12 cellular contexts compared by ENCODE assay signal in the genomic region with DNA sequence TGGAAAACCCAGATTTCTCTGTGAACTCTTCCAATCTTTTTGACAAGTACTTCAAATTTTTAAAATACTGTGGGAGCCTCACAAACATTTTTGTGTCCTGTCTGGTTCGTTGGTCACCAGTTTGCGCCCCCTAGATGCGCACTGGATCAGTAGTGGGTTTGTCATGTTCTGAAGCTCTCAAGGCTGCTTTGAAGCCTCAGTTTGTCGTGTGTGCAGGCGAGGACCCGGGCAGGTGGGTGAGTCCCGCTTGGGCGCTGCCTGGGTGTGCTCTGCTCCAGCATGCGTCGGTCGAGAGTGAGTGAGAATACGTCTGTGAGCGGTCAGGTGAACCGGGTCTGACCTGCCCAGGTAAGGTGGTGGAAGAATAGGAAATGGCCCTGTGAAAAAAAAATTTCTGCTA. TPM values are rescaled to one million over a fixed set of nuclear protein-coding genes. Genes with fewer than 3 reads are reported as not detected.
DNase-seq lines count a peak whose midpoint lies in the region; ATAC-seq and TF ChIP-seq lines count a peak whose summit lies in the region.
"Had no signal": no experiment of that assay in that cellular context is flagged by ENCODE, and none has a peak within 500 bp of the region (broad histone marks: within the 10 kb centered on the region; RNA-seq: fewer than 3 reads in every experiment).

No MANE protein-coding gene starts in this region.

- intact Hi-C loops in naive thymus-derived CD4-positive, alpha-beta T cell (cut with micrococcal nuclease), result loop anchor here in 1 of 2 donors (2.0 kb wide), 1 partner anchor 19 kb away; no protein-coding TSS in a partner anchor

- H3K4me1 ChIP-seq in BE2C (no peaks in the 10 kb centered on the region; the same call in 1 of the 2 replicates), GM23338 (ENCODE audit: insufficient read depth) (peaks cover 48% of the 10 kb centered on the region)
- H3K4me1 ChIP-seq in naive thymus-derived CD4-positive, alpha-beta T cell (ENCODE audit: control insufficient read depth in 2 of 2, insufficient read depth in 2 of 2, low read length in 2 of 2), result peaks cover 0 to 15% of the 10 kb centered on the region in 2 donors

- no peak overlapping the region for H3K27ac ChIP-seq in GM23338 (ENCODE audit: low read depth)
- H3K27ac ChIP-seq in naive thymus-derived CD4-positive, alpha-beta T cell (ENCODE audit: low read depth, low read length), result no peak overlapping the region
- H3K27ac ChIP-seq in coronary artery, result no peak overlapping the region
- H3K27ac ChIP-seq: RWPE1 had no signal

- POLR2A ChIA-PET in naive thymus-derived CD4-positive, alpha-beta T cell (lab: Charles Lee), result no interaction called here

- ATAC-seq in GM23338, result peak; percentile 15
- peak; percentile 40 for ATAC-seq in activated naive CD8-positive, alpha-beta T cell treated with anti-CD3 and anti-CD28 coated beads, Interleukin-2, amount 50 U/mL, for 24 hours
- ATAC-seq in naive thymus-derived CD4-positive, alpha-beta T cell, result no peak
- ATAC-seq: CD8-positive, alpha-beta T cell; mucosa of descending colon; sciatic nerve had no signal

- no peaks in the 10 kb centered on the region for H3K9me3 Mint-ChIP-seq in GM23338
- H3K9me3 Mint-ChIP-seq in activated naive CD8-positive, alpha-beta T cell treated with anti-CD3 and anti-CD28 coated beads, Interleukin-2, amount 50 U/mL, for 24 hours, result no peaks in the 10 kb centered on the region
- peaks cover 0 to 6% (median 0%) of the 10 kb centered on the region in 11 donors for H3K9me3 Mint-ChIP-seq in naive thymus-derived CD4-positive, alpha-beta T cell
- H3K9me3 Mint-ChIP-seq: CD8-positive, alpha-beta T cell; dendritic cell treated with granulocyte-macrophage colony-stimulating factor and Interleukin-4, amounts not matched to agents 40 ng/mL and 50 ng/mL, for 4 days had no signal

- H3K27ac Mint-ChIP-seq in GM23338, result no peak overlapping the region
- no peak overlapping the region for H3K27ac Mint-ChIP-seq in activated naive CD8-positive, alpha-beta T cell treated with anti-CD3 and anti-CD28 coated beads, Interleukin-2, amount 50 U/mL, for 24 hours
- H3K27ac Mint-ChIP-seq in naive thymus-derived CD4-positive, alpha-beta T cell, result peak overlapping the region in 1 of 9 donors; percentile 11
- H3K27ac Mint-ChIP-seq: CD8-positive, alpha-beta T cell; dendritic cell treated with granulocyte-macrophage colony-stimulating factor and Interleukin-4, amounts not matched to agents 40 ng/mL and 50 ng/mL, for 4 days had no signal

- H3K9me2 ChIP-seq in GM23338 (ENCODE audit: insufficient read depth), result no peaks in the 10 kb centered on the region

- H3K27me3 ChIP-seq in BE2C, result peaks cover 31% of the 10 kb centered on the region
- H3K27me3 ChIP-seq in GM23338 (ENCODE audit: insufficient read depth), result peaks cover 71% of the 10 kb centered on the region
- peaks cover 0 to 18% of the 10 kb centered on the region in 2 donors for H3K27me3 ChIP-seq in naive thymus-derived CD4-positive, alpha-beta T cell (ENCODE audit: control insufficient read depth in 2 of 2, insufficient read depth in 2 of 2, low read length in 2 of 2)

- 0 out of 2 replicates have a peak, but pooled peaks cover 15% of the 10 kb centered on the region for H3F3A ChIP-seq in GM23338 (replicated peaks; ENCODE audit: low read depth)

- H3K4me3 Mint-ChIP-seq in GM23338, result peak overlapping the region; percentile 70
- no peak overlapping the region for H3K4me3 Mint-ChIP-seq in activated naive CD8-positive, alpha-beta T cell treated with anti-CD3 and anti-CD28 coated beads, Interleukin-2, amount 50 U/mL, for 24 hours
- peak overlapping the region in 8 of 10 donors; percentile 2 to 65 (median 54) for H3K4me3 Mint-ChIP-seq in naive thymus-derived CD4-positive, alpha-beta T cell
- H3K4me3 Mint-ChIP-seq: dendritic cell treated with granulocyte-macrophage colony-stimulating factor and Interleukin-4, amounts not matched to agents 40 ng/mL and 50 ng/mL, for 4 days had no signal

- H3K27me3 Mint-ChIP-seq in GM23338 (ENCODE audit: insufficient read depth, low read depth, poor library complexity), result peaks cover 52% of the 10 kb centered on the region
- peaks cover 59% of the 10 kb centered on the region for H3K27me3 Mint-ChIP-seq in activated naive CD8-positive, alpha-beta T cell treated with anti-CD3 and anti-CD28 coated beads, Interleukin-2, amount 50 U/mL, for 24 hours
- peaks cover 59 to 74% (median 64%) of the 10 kb centered on the region in 5 donors for H3K27me3 Mint-ChIP-seq in naive thymus-derived CD4-positive, alpha-beta T cell

- no peak for DNase-seq in BE2C
- DNase-seq in GM23338 (ENCODE audit: low spot score), result peak; percentile 47
- DNase-seq in activated naive CD8-positive, alpha-beta T cell treated with anti-CD3 and anti-CD28 coated beads, Interleukin-2, amount 50 U/mL, for 24 hours, result no peak
- no peak for DNase-seq in naive thymus-derived CD4-positive, alpha-beta T cell
- no peak for DNase-seq in HT-29 (ENCODE audit: low spot score)
- no peak for DNase-seq in SIG-M5 treated with dmso at 0.1 percent for 504 hours (lab: John Stamatoyannopoulos, UW; ENCODE audit: unreplicated experiment)
- DNase-seq in coronary artery (ENCODE audit: low spot score), result no peak
- DNase-seq: mucosa of descending colon had no signal

- H3K4me2 ChIP-seq in GM23338, result peak overlapping the region; percentile 99

- H3K4me1 Mint-ChIP-seq in GM23338, result peaks cover 43% of the 10 kb centered on the region
- peaks cover 20% of the 10 kb centered on the region for H3K4me1 Mint-ChIP-seq in activated naive CD8-positive, alpha-beta T cell treated with anti-CD3 and anti-CD28 coated beads, Interleukin-2, amount 50 U/mL, for 24 hours
- H3K4me1 Mint-ChIP-seq in naive thymus-derived CD4-positive, alpha-beta T cell, result peaks cover 0 to 33% (median 24%) of the 10 kb centered on the region in 7 donors

- peak overlapping the region; percentile 91; the same call in 1 of the 2 replicates for H2AFZ ChIP-seq in GM23338

- H3K79me2 ChIP-seq in GM23338 (replicated peaks; ENCODE audit: insufficient read depth), result no peaks in the 10 kb centered on the region

- TF ChIP-seq CTCF in BE2C (IDR thresholded peaks at IDR 0.05; ENCODE audit: low read depth, low read length), result peak; percentile 43
- TF ChIP-seq CTCF in GM23338 (conservative IDR thresholded peaks at IDR 0.05; ENCODE audit: low read depth in 2 of 2), result peak; percentile 44 to 58
- no peak for TF ChIP-seq CTCF in coronary artery (IDR thresholded peaks at IDR 0.05)

- no peaks in the 10 kb centered on the region for H3K36me3 Mint-ChIP-seq in GM23338 (ENCODE audit: low read depth)
- peaks cover 2% of the 10 kb centered on the region for H3K36me3 Mint-ChIP-seq in activated naive CD8-positive, alpha-beta T cell treated with anti-CD3 and anti-CD28 coated beads, Interleukin-2, amount 50 U/mL, for 24 hours (ENCODE audit: low read depth)
- peaks cover 0 to 11% (median 4%) of the 10 kb centered on the region in 5 donors for H3K36me3 Mint-ChIP-seq in naive thymus-derived CD4-positive, alpha-beta T cell
- H3K36me3 Mint-ChIP-seq: CD8-positive, alpha-beta T cell had no signal

- H3K9me3 ChIP-seq in BE2C, result no peaks in the 10 kb centered on the region
- no peaks in the 10 kb centered on the region for H3K9me3 ChIP-seq in naive thymus-derived CD4-positive, alpha-beta T cell (ENCODE audit: control insufficient read depth in 2 of 3, low read length in 3 of 3)
- H3K9me3 ChIP-seq: mucosa of descending colon had no signal

- no peaks in the 10 kb centered on the region for H4K20me1 ChIP-seq in GM23338 (replicated peaks; ENCODE audit: insufficient read depth)

- CTCF ChIA-PET in naive thymus-derived CD4-positive, alpha-beta T cell (lab: Charles Lee), result no interaction called here

- peak overlapping the region; percentile 63 for H3K4me3 ChIP-seq in BE2C (ENCODE audit: low read depth, low read length)
- peak overlapping the region; percentile 82 for H3K4me3 ChIP-seq in GM23338
- H3K4me3 ChIP-seq in naive thymus-derived CD4-positive, alpha-beta T cell (ENCODE audit: low read length), result no peak overlapping the region
- no peak overlapping the region for H3K4me3 ChIP-seq in coronary artery
- H3K4me3 ChIP-seq: mucosa of descending colon had no signal

- H3K36me3 ChIP-seq in BE2C, result no peaks in the 10 kb centered on the region
- no peaks in the 10 kb centered on the region for H3K36me3 ChIP-seq in GM23338 (ENCODE audit: insufficient read depth)
- H3K36me3 ChIP-seq in naive thymus-derived CD4-positive, alpha-beta T cell (ENCODE audit: control insufficient read depth in 2 of 3, insufficient read depth in 3 of 3, low read length in 3 of 3), result no peaks in the 10 kb centered on the region

RNA-seq across cellular contexts. Expression of a gene that starts 17.3 kb away (rescaled TPM):
- 72.5 TPM for polyA plus RNA-seq in BE2C (2012; ENCODE audit: insufficient read depth, insufficient read length, low read depth)
- total RNA-seq in GM23338 (2014; rRNA removed; shearing (Covaris generic)), result 218 and 220 TPM in 2 replicates
- 76.6 and 82.3 TPM in 2 replicates for polyA plus RNA-seq in GM23338 (2016; fragmentation: Nextera tagmentation; extraction: Ambion mirVana)
- total RNA-seq in naive thymus-derived CD4-positive, alpha-beta T cell, result 10 to 100 TPM; 29.6 to 52.1 (median 44.2) TPM
- polyA plus RNA-seq in naive thymus-derived CD4-positive, alpha-beta T cell, result 10 to 100 TPM; 20.2 to 31.7 TPM
- total RNA-seq in HT-29 (2014; rRNA removed; shearing (Covaris generic)), result 170 and 177 TPM in 2 replicates

RNA-seq across cellular contexts. Expression of a gene that starts 34.9 kb away (rescaled TPM):
- 2.9 TPM for polyA plus RNA-seq in BE2C (2012; ENCODE audit: insufficient read depth, insufficient read length, low read depth)
- 1.1 and 3.7 TPM in 2 replicates for total RNA-seq in GM23338 (2014; rRNA removed; shearing (Covaris generic))
- polyA plus RNA-seq in GM23338 (2016; fragmentation: Nextera tagmentation; extraction: Ambion mirVana), result 3.2 and 4.9 TPM in 2 replicates
- total RNA-seq in naive thymus-derived CD4-positive, alpha-beta T cell, result 100 to 1,000 TPM in 4 of 5 experiments, 10 to 100 TPM in 1; 92.5 to 160 (median 149) TPM
- 100 to 1,000 TPM; 344 to 415 TPM for polyA plus RNA-seq in naive thymus-derived CD4-positive, alpha-beta T cell
- 59.0 and 60.2 TPM in 2 replicates for total RNA-seq in HT-29 (2014; rRNA removed; shearing (Covaris generic))

RNA-seq across cellular contexts. Expression of a gene that starts 57.4 kb away (rescaled TPM):
- 14.9 TPM for polyA plus RNA-seq in BE2C (2012; ENCODE audit: insufficient read depth, insufficient read length, low read depth)
- total RNA-seq in GM23338 (2014; rRNA removed; shearing (Covaris generic)), result 6.6 and 8.6 TPM in 2 replicates
- polyA plus RNA-seq in GM23338 (2016; fragmentation: Nextera tagmentation; extraction: Ambion mirVana), result 4.2 and 5.5 TPM in 2 replicates
- 10 to 100 TPM in 2 of 5 experiments, 1 to 10 TPM in 3; 4.5 to 16.5 (median 8.4) TPM for total RNA-seq in naive thymus-derived CD4-positive, alpha-beta T cell
- polyA plus RNA-seq in naive thymus-derived CD4-positive, alpha-beta T cell, result 1 to 10 TPM; 1.9 to 4.0 TPM
- total RNA-seq in HT-29 (2014; rRNA removed; shearing (Covaris generic)), result 8.5 and 9.3 TPM in 2 replicates

Comparison
In these comparisons a context has a peak if more than half of its experiments do, and no peak if none do; other contexts are left out.
1. H3K4me3 ChIP-seq: peak in BE2C (single experiment) and GM23338 (single experiment); none in naive thymus-derived CD4-positive, alpha-beta T cell (single experiment) and coronary artery (single experiment).
2. RNA of a gene that starts 34.9 kb away (total RNA-seq): 92.5 to 160 TPM in naive thymus-derived CD4-positive, alpha-beta T cell and 59.0 to 60.2 TPM in HT-29; 1.1 to 3.7 TPM in GM23338; every median in the first group is over 10 times any median in the second.